Comparison of ENCODE assay signal across 14 cellular contexts in the genomic region with DNA sequence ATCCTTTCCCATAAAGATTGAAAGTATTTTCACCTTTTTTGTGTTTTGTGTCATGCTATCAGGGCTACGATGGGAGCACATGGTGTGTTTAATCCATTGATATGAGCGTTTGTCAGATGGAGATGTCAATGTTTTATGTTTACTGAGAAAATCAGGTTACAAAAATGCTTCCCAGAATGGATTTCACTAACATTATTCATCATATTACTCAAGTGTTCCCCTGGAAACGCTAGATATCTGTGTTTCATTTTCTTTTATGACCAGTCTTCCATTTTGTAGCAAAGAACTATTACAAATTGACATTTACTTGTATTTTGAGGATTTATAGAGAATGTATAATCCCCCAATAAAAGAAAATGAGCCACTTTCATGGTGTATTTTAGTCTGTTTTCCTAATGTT.
DNase-seq lines count a peak whose midpoint lies in the region; ATAC-seq, FAIRE-seq and TF ChIP-seq lines count a peak whose summit lies in the region.
"Had no signal": no experiment of that assay in that cellular context is flagged by ENCODE, and none has a peak within 500 bp of the region (broad histone marks: within the 10 kb centered on the region; RNA-seq: fewer than 3 reads in every experiment).

No MANE protein-coding gene starts in this region.

- H4K20me1 ChIP-seq in IMR-90 (ENCODE audit: insufficient read depth, low read length) (no peaks in the 10 kb centered on the region), keratinocyte (ENCODE audit: control insufficient read depth, extremely low read depth, insufficient read depth, low read length) (no peaks in the 10 kb centered on the region)

- peak overlapping the region; percentile 51; the same call in 1 of the 2 replicates for H2BK120ac ChIP-seq in IMR-90 (ENCODE audit: low read depth, low read length)

- TF ChIP-seq CTCF in A549 (IDR thresholded peaks at IDR 0.05) (no peak), IMR-90 (conservative IDR thresholded peaks at IDR 0.05; ENCODE audit: low read depth, low read length) (no peak), bronchial epithelial cell (IDR thresholded peaks at IDR 0.05; ENCODE audit: insufficient read depth, low read length, severe bottlenecking) (no peak), keratinocyte (optimal IDR thresholded peaks at IDR 0.05 in 1 of 3, IDR thresholded peaks at IDR 0.05 in 1 of 3, conservative IDR thresholded peaks at IDR 0.05 in 1 of 3; ENCODE audit: extremely low read depth in 1 of 3, insufficient read depth in 2 of 3, low read length in 3 of 3) (no peak)

- no peak overlapping the region for H3K9ac ChIP-seq in IMR-90 (ENCODE audit: low read depth, low read length)
- H3K9ac ChIP-seq in keratinocyte (ENCODE audit: control insufficient read depth, extremely low read depth, insufficient read depth, low read length) = no peak overlapping the region

- no peak for TF ChIP-seq EP300 in A549 (IDR thresholded peaks at IDR 0.05)

- H3K4me3 ChIP-seq in A549 (no peak overlapping the region), IMR-90 (ENCODE audit: insufficient read depth, low read depth, low read length) (no peak overlapping the region), bronchial epithelial cell (ENCODE audit: low read depth, low read length) (no peak overlapping the region), keratinocyte (ENCODE audit: control insufficient read depth in 2 of 3, extremely low read depth in 1 of 3, insufficient read depth in 2 of 3, low read depth in 1 of 3, low read length in 3 of 3) (no peak overlapping the region)

- ATAC-seq in A549 (no peak), IMR-90 (ENCODE audit: low read depth) (peak; percentile 42; the same call in 1 of the 2 replicates), GM18502 (IDR thresholded peaks at IDR 0.05; ENCODE audit: poor library complexity, unreplicated experiment) (no peak), HG02678 (IDR thresholded peaks at IDR 0.05; ENCODE audit: unreplicated experiment) (no peak), HG02885 (IDR thresholded peaks at IDR 0.05; ENCODE audit: poor library complexity, unreplicated experiment) (no peak)
- ATAC-seq: activated T-helper 17 cell treated with anti-CD3 and anti-CD28 coated beads, Interleukin-2, amount 50 U/mL, for 72 hours had no signal

- H4K8ac ChIP-seq in IMR-90 (ENCODE audit: low read depth in 2 of 2, low read length in 2 of 2) = no peak overlapping the region

- BruUV-seq in IMR-90 (replicated peaks; lab: Mats Ljungman, UMichigan) = no TSS peak

- H2AK9ac ChIP-seq in IMR-90 (replicated peaks; ENCODE audit: low read depth, low read length, poor library complexity) = no peak overlapping the region

- H3K36me3 ChIP-seq in IMR-90 (ENCODE audit: control insufficient read depth, insufficient read depth, low read length) = no peaks in the 10 kb centered on the region
- no peaks in the 10 kb centered on the region for H3K36me3 ChIP-seq in bronchial epithelial cell (ENCODE audit: control insufficient read depth, insufficient read depth, low read length)
- H3K36me3 ChIP-seq in keratinocyte (ENCODE audit: control insufficient read depth in 2 of 2, extremely low read depth in 1 of 2, insufficient read depth in 2 of 2, low read length in 2 of 2) = no peaks in the 10 kb centered on the region

- no peak overlapping the region; the same call in 1 of the 2 replicates for H3K4ac ChIP-seq in IMR-90 (ENCODE audit: low read depth, low read length)

- H3K23ac ChIP-seq in IMR-90 (ENCODE audit: low read depth, low read length) = peak overlapping the region; percentile 53; the same call in 1 of the 2 replicates

- CTCF ChIA-PET in A549 (lab: Yijun Ruan, JAX) (interaction anchor here (0.7 kb wide), 1 partner anchor 23 kb away, joined by 3 read pairs; no protein-coding TSS in a partner anchor), IMR-90 (lab: Yijun Ruan, JAX) (no interaction called here)

- no peak overlapping the region for H2AK5ac ChIP-seq in IMR-90 (ENCODE audit: low read depth, low read length)

- H2BK15ac ChIP-seq in IMR-90 (ENCODE audit: low read depth, low read length) = no peak overlapping the region

- H4K91ac ChIP-seq in IMR-90 (ENCODE audit: insufficient read depth, low read depth, low read length) = no peak overlapping the region

- TF ChIP-seq RAD21 in A549 (conservative IDR thresholded peaks at IDR 0.05 in 1 of 2, IDR thresholded peaks at IDR 0.05 in 1 of 2) (no peak), IMR-90 (IDR thresholded peaks at IDR 0.05; ENCODE audit: low read length) (no peak)

- no peaks in the 10 kb centered on the region for H3K79me2 ChIP-seq in keratinocyte (ENCODE audit: control insufficient read depth, insufficient read depth, low read length)

- POLR2A ChIA-PET in A549 (lab: Yijun Ruan, JAX) = no interaction called here
- POLR2A ChIA-PET in IMR-90 (lab: Charles Lee; ENCODE audit: unreplicated experiment) = no interaction called here

- DNase-seq in A549 (ENCODE audit: low read depth in 1 of 2, low spot score in 1 of 2) = no peak
- peak; percentile 66 for DNase-seq in IMR-90
- peak; percentile 93 for DNase-seq in bronchial epithelial cell (ENCODE audit: low read depth)
- no peak for DNase-seq in keratinocyte (ENCODE audit: low read depth, low spot score)
- no peak for DNase-seq in NCI-H1092 (lab: John Stamatoyannopoulos, UW)
- DNase-seq: activated CD4-positive, alpha-beta T cell treated with anti-CD3 and anti-CD28 coated beads, Interleukin-2, amount 50 U/mL, for 1 hour; Caco-2; naive B cell; NCI-H2227 treated with DMSO at 0.1 percent for 48 hours; small intestine had no signal

- in situ Hi-C loops in IMR-90 (cut with MboI; ENCODE audit: low sequenced_read_pairs) = no loop called here

- H3K27me3 ChIP-seq in IMR-90 (ENCODE audit: control insufficient read depth, insufficient read depth, low read length) (no peaks in the 10 kb centered on the region), bronchial epithelial cell (ENCODE audit: control insufficient read depth, insufficient read depth, low read length) (no peaks in the 10 kb centered on the region), keratinocyte (ENCODE audit: control insufficient read depth, extremely low read depth, insufficient read depth, low read length) (no peaks in the 10 kb centered on the region)

- H3K4me1 ChIP-seq in A549 = peaks cover 6% of the 10 kb centered on the region; the same call in 1 of the 3 replicates
- H3K4me1 ChIP-seq in IMR-90 (ENCODE audit: control insufficient read depth, insufficient read depth, low read length) = peaks cover 4% of the 10 kb centered on the region
- H3K4me1 ChIP-seq in keratinocyte (ENCODE audit: control insufficient read depth, extremely low read depth, insufficient read depth, low read length) = peaks cover 26% of the 10 kb centered on the region
- H3K4me1 ChIP-seq: Caco-2 had no signal

- H3K4me2 ChIP-seq in A549 (peak overlapping the region; percentile 3; the same call in 1 of the 3 replicates), IMR-90 (ENCODE audit: low read depth, low read length) (peak overlapping the region; percentile 36; the same call in 1 of the 2 replicates), keratinocyte (ENCODE audit: control insufficient read depth, extremely low read depth, insufficient read depth, low read depth, low read length) (peak overlapping the region; percentile 44)

- H3K9me1 ChIP-seq in IMR-90 (ENCODE audit: insufficient read depth, low read length) = peaks cover 1% of the 10 kb centered on the region
- no peaks in the 10 kb centered on the region for H3K9me1 ChIP-seq in keratinocyte (ENCODE audit: control insufficient read depth, extremely low read depth, insufficient read depth, low read length)

- H3K14ac ChIP-seq in IMR-90 (replicated peaks; ENCODE audit: low read depth, low read length) = no peak overlapping the region; the same call in 1 of the 2 replicates

- H2BK20ac ChIP-seq in IMR-90 (ENCODE audit: low read depth, low read length) = peak overlapping the region; percentile 27; the same call in 1 of the 2 replicates

- H2BK5ac ChIP-seq in IMR-90 (ENCODE audit: low read depth, low read length, poor library complexity, severe bottlenecking) = peak overlapping the region; percentile 49

- peak overlapping the region; percentile 9; the same call in 1 of the 2 replicates for H4K5ac ChIP-seq in IMR-90 (ENCODE audit: low read depth, low read length)

- WGBS in A549 (ENCODE audit: missing lambda C conversion rate) = 32% methylated on average over 3 of the region's 3 CpGs
- no CpG with 5 or more reads among the region's 3 CpGs for WGBS in IMR-90 (ENCODE audit: extremely low coverage in 2 of 2, insufficient read length in 1 of 2), 2 experiments

- 0 out of 6 replicates have a peak overlapping the region, but pooled peaks of 1 of the 2 experiments have one; percentile 1 for H3K27ac ChIP-seq in A549
- no peak overlapping the region for H3K27ac ChIP-seq in IMR-90 (ENCODE audit: insufficient read depth, low read length)
- H3K27ac ChIP-seq in keratinocyte (ENCODE audit: control insufficient read depth, insufficient read depth, low read length) = peak overlapping the region; percentile 76

- no peaks in the 10 kb centered on the region for H3K9me3 ChIP-seq in A549
- peaks cover 2% of the 10 kb centered on the region; the same call in 1 of the 2 replicates for H3K9me3 ChIP-seq in IMR-90 (ENCODE audit: control insufficient read depth, insufficient read depth, low read length)
- H3K9me3 ChIP-seq in keratinocyte (ENCODE audit: control insufficient read depth, low read depth, low read length) = no peaks in the 10 kb centered on the region
- H3K9me3 ChIP-seq: Caco-2 had no signal

- TF ChIP-seq POLR2A in A549 (IDR thresholded peaks at IDR 0.05; ENCODE audit: low read length) (no peak), IMR-90 (IDR thresholded peaks at IDR 0.05; ENCODE audit: low read depth, low read length) (no peak)

- no peak overlapping the region; the same call in 1 of the 2 replicates for H3K18ac ChIP-seq in IMR-90 (ENCODE audit: low read depth, low read length)

- no peak overlapping the region for H2AFZ ChIP-seq in IMR-90 (replicated peaks; ENCODE audit: low read length, poor library complexity)
- H2AFZ ChIP-seq in keratinocyte (ENCODE audit: control insufficient read depth, low read length) = peak overlapping the region; percentile 68

- FAIRE-seq in A549 (lab: Jason Lieb, UNC) = no peak
- FAIRE-seq in bronchial epithelial cell (lab: Jason Lieb, UNC) = no peak
- FAIRE-seq in keratinocyte (lab: Jason Lieb, UNC) = peak; percentile 67

- H3K56ac ChIP-seq in IMR-90 (ENCODE audit: extremely low read depth, insufficient read depth, low read length) = no peak overlapping the region

- dilution Hi-C loops in IMR-90 (cut with HindIII; ENCODE audit: low sequenced_read_pairs, unreplicated experiment) (no loop called here), keratinocyte (cut with MboI; ENCODE audit: extremely low pct_ligation_motif_present, low sequenced_read_pairs) (no loop called here)

- intact Hi-C loops in IMR-90 (cut with micrococcal nuclease) = no loop called here

- no peaks in the 10 kb centered on the region for H3K79me1 ChIP-seq in IMR-90 (ENCODE audit: low read depth in 1 of 2, low read length in 2 of 2)

TF ChIP-seq in A549, 52 proteins besides CTCF, POLR2A, EP300 and RAD21 (continues in another document):
- TF ChIP-seq ZNF302 (CRISPR knock-in tag; IDR thresholded peaks at IDR 0.05) = no peak

TF ChIP-seq in IMR-90, 13 proteins besides CTCF, POLR2A, EP300 and RAD21 (continues in another document):
- TF ChIP-seq CHD1 (IDR thresholded peaks at IDR 0.05; ENCODE audit: low read depth, low read length) (no peak), RCOR1 (IDR thresholded peaks at IDR 0.05; ENCODE audit: insufficient replicate concordance, low read length) (no peak), BHLHE40 (IDR thresholded peaks at IDR 0.05; ENCODE audit: low read depth, low read length) (no peak), SMC3 (IDR thresholded peaks at IDR 0.05; ENCODE audit: low read depth, low read length) (no peak)

Comparison
In these comparisons a context has a peak if more than half of its experiments do, and no peak if none do; other contexts are left out.
1. DNase-seq: peak in IMR-90 (single experiment) and bronchial epithelial cell (single experiment); none in A549 (0 of 2), keratinocyte (single experiment) and NCI-H1092 (single experiment).
2. Peak in every context shown above with its lines, with median percentiles within 50 percentile points of each other: H3K4me2 ChIP-seq.